ENCODE assay signal across 25 cellular contexts in the genomic region with DNA sequence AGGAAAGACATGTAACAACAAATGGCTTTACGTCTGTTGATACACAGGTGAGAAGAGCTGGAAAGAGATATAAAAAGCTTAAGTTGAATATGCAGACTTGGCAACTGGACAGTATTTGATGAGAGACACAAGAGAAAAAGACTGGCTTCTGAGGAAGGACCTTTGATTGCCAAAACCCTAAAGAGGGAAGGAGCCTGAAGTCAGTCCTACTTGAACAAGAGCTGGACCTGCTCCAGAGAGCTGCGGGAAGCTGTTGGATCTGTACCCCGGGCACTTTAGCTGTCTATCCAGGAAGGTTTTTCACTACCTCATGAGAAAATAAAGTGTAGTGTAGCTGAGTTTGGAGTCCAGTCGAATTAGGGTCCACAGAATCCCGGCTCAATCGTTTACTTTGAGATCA. TPM values are rescaled to one million over a fixed set of nuclear protein-coding genes. Genes with fewer than 3 reads are reported as not detected.
DNase-seq lines count a peak whose midpoint lies in the region; FAIRE-seq and TF ChIP-seq lines count a peak whose summit lies in the region.
"Had no signal": no experiment of that assay in that cellular context is flagged by ENCODE, and none has a peak within 500 bp of the region (broad histone marks: within the 10 kb centered on the region; RNA-seq: fewer than 3 reads in every experiment).

No MANE protein-coding gene starts in this region.

- no peaks in the 10 kb centered on the region for H3K79me2 ChIP-seq in astrocyte (ENCODE audit: insufficient read depth, low read length)
- no peaks in the 10 kb centered on the region for H3K79me2 ChIP-seq in H9 (ENCODE audit: insufficient read depth, low read length)
- H3K79me2 ChIP-seq in OCI-LY7 (ENCODE audit: insufficient read depth, low read depth, low read length) = no peaks in the 10 kb centered on the region

- no peak overlapping the region for H3K4ac ChIP-seq in neuronal stem cell (ENCODE audit: low read length)
- no peak overlapping the region for H3K4ac ChIP-seq in H9 (ENCODE audit: low read depth, low read length)

- no peaks in the 10 kb centered on the region for H3K9me3 Mint-ChIP-seq in astrocyte (ENCODE audit: unreplicated experiment)
- no peaks in the 10 kb centered on the region for H3K9me3 Mint-ChIP-seq in H9
- H3K9me3 Mint-ChIP-seq: activated naive CD4-positive, alpha-beta T cell treated with anti-CD3 and anti-CD28 coated beads, Interleukin-2, amount 10 ng/mL, durations not matched to agents 7 days and 5 days; effector memory CD8-positive, alpha-beta T cell; HFFc6; type B pancreatic cell had no signal

- no peak overlapping the region for H4K5ac ChIP-seq in H9 (ENCODE audit: insufficient read length, low read depth, low read length)

- H2AFZ ChIP-seq in astrocyte (ENCODE audit: low read depth, low read length) (no peak overlapping the region), neuronal stem cell (ENCODE audit: low read length) (peak overlapping the region; percentile 17), H9 (ENCODE audit: low read length) (no peak overlapping the region), OCI-LY7 (ENCODE audit: low read length) (no peak overlapping the region)

- H3K4me1 Mint-ChIP-seq in astrocyte (ENCODE audit: low read depth, unreplicated experiment) = no peaks in the 10 kb centered on the region
- no peaks in the 10 kb centered on the region for H3K4me1 Mint-ChIP-seq in H9
- H3K4me1 Mint-ChIP-seq: activated naive CD4-positive, alpha-beta T cell treated with anti-CD3 and anti-CD28 coated beads, Interleukin-2, amount 10 ng/mL, durations not matched to agents 7 days and 5 days had no signal

- H3K36me3 ChIP-seq in astrocyte (ENCODE audit: insufficient read depth, low read length) = no peaks in the 10 kb centered on the region
- no peaks in the 10 kb centered on the region for H3K36me3 ChIP-seq in neuronal stem cell (replicated peaks in 1 of 2; ENCODE audit: control insufficient read depth in 2 of 2, insufficient read depth in 2 of 2, low read length in 2 of 2)
- no peaks in the 10 kb centered on the region for H3K36me3 ChIP-seq in OCI-LY7 (ENCODE audit: insufficient read depth, low read length)
- H3K36me3 ChIP-seq: BLaER1 treated with 17β-estradiol and CSF1 and Interleukin-3, amounts not matched to agents 10 nM and 100 nM; pancreas; right atrium auricular region; spleen had no signal

- intact Hi-C loops in OCI-LY7 (cut with micrococcal nuclease; ENCODE audit: unreplicated experiment) = no loop called here

- no peak overlapping the region for H3K56ac ChIP-seq in H9 (ENCODE audit: insufficient read length, low read depth, low read length)

- no peak for FAIRE-seq in astrocyte (lab: Jason Lieb, UNC)
- FAIRE-seq: kidney, pancreas, TTC549 had no signal

- no peaks in the 10 kb centered on the region for H3K36me3 Mint-ChIP-seq in astrocyte (ENCODE audit: low read depth, unreplicated experiment)
- no peaks in the 10 kb centered on the region for H3K36me3 Mint-ChIP-seq in H9 (ENCODE audit: insufficient read depth in 1 of 3, low read depth in 3 of 3)
- H3K36me3 Mint-ChIP-seq: activated CD4-positive, alpha-beta memory T cell treated with anti-CD3 and anti-CD28 coated beads for 36 hours; activated naive CD4-positive, alpha-beta T cell treated with anti-CD3 and anti-CD28 coated beads, Interleukin-2, amount 10 ng/mL, durations not matched to agents 7 days and 5 days; type B pancreatic cell had no signal

- no CpG with 5 or more reads among the region's 6 CpGs for WGBS in neuronal stem cell (ENCODE audit: extremely low coverage in 2 of 2, insufficient read length in 2 of 2, insufficient replicate concordance in 1 of 2), 2 donors
- no CpG with 5 or more reads among the region's 6 CpGs for WGBS in H9 (ENCODE audit: extremely low coverage, insufficient read length, low lambda C conversion rate)

- H3K4me3 ChIP-seq in astrocyte (ENCODE audit: insufficient read depth, low read depth, low read length) (no peak overlapping the region), neuronal stem cell (ENCODE audit: low read length in 2 of 2) (no peak overlapping the region), OCI-LY7 (ENCODE audit: low read depth, low read length, poor library complexity, severe bottlenecking) (no peak overlapping the region)
- H3K4me3 ChIP-seq: BLaER1 treated with 17β-estradiol and CSF1 and Interleukin-3, amounts not matched to agents 10 nM and 100 nM; coronary artery; pancreas; right atrium auricular region; spleen had no signal

- H3K27ac Mint-ChIP-seq in astrocyte (ENCODE audit: unreplicated experiment) = no peak overlapping the region
- no peak overlapping the region for H3K27ac Mint-ChIP-seq in H9
- H3K27ac Mint-ChIP-seq: activated CD4-positive, alpha-beta memory T cell treated with anti-CD3 and anti-CD28 coated beads for 36 hours; activated naive CD4-positive, alpha-beta T cell treated with anti-CD3 and anti-CD28 coated beads, Interleukin-2, amount 10 ng/mL, durations not matched to agents 7 days and 5 days; effector memory CD8-positive, alpha-beta T cell; HFFc6; type B pancreatic cell had no signal

- H3K4me1 ChIP-seq in astrocyte (ENCODE audit: insufficient read depth, low read length) = no peaks in the 10 kb centered on the region
- no peaks in the 10 kb centered on the region for H3K4me1 ChIP-seq in neuronal stem cell (ENCODE audit: control insufficient read depth in 2 of 2, insufficient read depth in 1 of 2, low read depth in 1 of 2, low read length in 2 of 2)
- H3K4me1 ChIP-seq in H9 (ENCODE audit: insufficient read depth, low read length) = no peaks in the 10 kb centered on the region
- H3K4me1 ChIP-seq in OCI-LY7 (ENCODE audit: insufficient read depth, low read length, poor library complexity, severe bottlenecking) = no peaks in the 10 kb centered on the region
- H3K4me1 ChIP-seq: pancreas, right atrium auricular region, spleen had no signal

- H4K20me1 ChIP-seq in astrocyte (ENCODE audit: insufficient read depth, low read length) (no peaks in the 10 kb centered on the region), H9 (ENCODE audit: control insufficient read depth, insufficient read depth, insufficient read length) (no peaks in the 10 kb centered on the region), OCI-LY7 (ENCODE audit: insufficient read depth, low read length) (no peaks in the 10 kb centered on the region)
- H4K20me1 ChIP-seq: BLaER1 treated with 17β-estradiol and CSF1 and Interleukin-3, amounts not matched to agents 10 nM and 100 nM had no signal

- H3K23me2 ChIP-seq in H9 (ENCODE audit: insufficient read length, low read depth, low read length, poor library complexity, severe bottlenecking) = no peaks in the 10 kb centered on the region

- H3K27me3 Mint-ChIP-seq in astrocyte (ENCODE audit: low read depth, unreplicated experiment) = peaks cover 3% of the 10 kb centered on the region
- H3K27me3 Mint-ChIP-seq in H9 (ENCODE audit: low read depth) = no peaks in the 10 kb centered on the region; the same call in 1 of the 2 replicates
- H3K27me3 Mint-ChIP-seq: effector memory CD8-positive, alpha-beta T cell had no signal

- peaks cover 4% of the 10 kb centered on the region for H3K27me3 ChIP-seq in astrocyte (ENCODE audit: insufficient read depth, low read length)
- peaks cover 0 to 9% (median 0%) of the 10 kb centered on the region in 3 experiments for H3K27me3 ChIP-seq in neuronal stem cell (ENCODE audit: control insufficient read depth in 3 of 3, insufficient read depth in 3 of 3, low read depth in 1 of 3, low read length in 3 of 3)
- H3K27me3 ChIP-seq in H9 (ENCODE audit: insufficient read depth, low read length) = no peaks in the 10 kb centered on the region
- H3K27me3 ChIP-seq: BLaER1 treated with 17β-estradiol and CSF1 and Interleukin-3, amounts not matched to agents 10 nM and 100 nM; pancreas; right atrium auricular region; spleen had no signal

- BruUV-seq in OCI-LY7 (replicated peaks; lab: Mats Ljungman, UMichigan) = no TSS peak

- H3K4me3 Mint-ChIP-seq in astrocyte (ENCODE audit: unreplicated experiment) (no peak overlapping the region), H9 (no peak overlapping the region)
- H3K4me3 Mint-ChIP-seq: activated CD4-positive, alpha-beta memory T cell treated with anti-CD3 and anti-CD28 coated beads for 36 hours; activated naive CD4-positive, alpha-beta T cell treated with anti-CD3 and anti-CD28 coated beads, Interleukin-2, amount 10 ng/mL, durations not matched to agents 7 days and 5 days; effector memory CD8-positive, alpha-beta T cell; HFFc6; type B pancreatic cell had no signal

- H3K79me1 ChIP-seq in neuronal stem cell (ENCODE audit: low read depth, low read length) (no peaks in the 10 kb centered on the region), H9 (ENCODE audit: insufficient read depth, low read depth, low read length, poor library complexity, severe bottlenecking) (no peaks in the 10 kb centered on the region)

- H3K9ac ChIP-seq in astrocyte (ENCODE audit: low read length) (no peak overlapping the region), neuronal stem cell (ENCODE audit: low read depth, low read length, poor library complexity) (no peak overlapping the region), H9 (ENCODE audit: extremely low read depth, insufficient read length, low read length) (no peak overlapping the region)
- H3K9ac ChIP-seq: BLaER1 treated with 17β-estradiol and CSF1 and Interleukin-3, amounts not matched to agents 10 nM and 100 nM had no signal

- H2BK5ac ChIP-seq in neuronal stem cell (ENCODE audit: low read length) = no peak overlapping the region
- no peak overlapping the region for H2BK5ac ChIP-seq in H9 (ENCODE audit: insufficient read length, low read length)

- H3K9me3 ChIP-seq in astrocyte (ENCODE audit: insufficient read depth, low read depth, low read length) (no peaks in the 10 kb centered on the region), neuronal stem cell (replicated peaks in 1 of 2; ENCODE audit: control insufficient read depth in 2 of 2, insufficient read depth in 1 of 2, low read depth in 1 of 2, low read length in 2 of 2) (no peaks in the 10 kb centered on the region), H9 (ENCODE audit: control insufficient read depth, low read depth, low read length) (no peaks in the 10 kb centered on the region), OCI-LY7 (ENCODE audit: low read length) (no peaks in the 10 kb centered on the region)
- H3K9me3 ChIP-seq: BLaER1 treated with 17β-estradiol and CSF1 and Interleukin-3, amounts not matched to agents 10 nM and 100 nM; pancreas; right atrium auricular region had no signal

- no peak overlapping the region for H2AK5ac ChIP-seq in neuronal stem cell (ENCODE audit: low read depth, low read length)
- no peak overlapping the region for H2AK5ac ChIP-seq in H9 (ENCODE audit: insufficient read length, low read length)

- no peaks in the 10 kb centered on the region for H3K9me2 ChIP-seq in OCI-LY7 (ENCODE audit: insufficient read depth, low read length)

- no peak for TF ChIP-seq CTCF in astrocyte (IDR thresholded peaks at IDR 0.05; ENCODE audit: insufficient read depth, low read depth, low read length)
- no peak for TF ChIP-seq CTCF in H9 (conservative IDR thresholded peaks at IDR 0.05)
- no peak for TF ChIP-seq CTCF in OCI-LY7 (conservative IDR thresholded peaks at IDR 0.05; ENCODE audit: low read length)

- no peak overlapping the region for H3T11ph ChIP-seq in H9 (ENCODE audit: low read length)

- CTCF ChIA-PET in OCI-LY7 (lab: Charles Lee; ENCODE audit: unreplicated experiment) = no interaction called here

- H3K14ac ChIP-seq in neuronal stem cell (ENCODE audit: low read length) (no peak overlapping the region), H9 (ENCODE audit: insufficient read depth, low read length) (no peak overlapping the region)

- H3K4me2 ChIP-seq in astrocyte (ENCODE audit: low read length) (no peak overlapping the region), neuronal stem cell (ENCODE audit: insufficient read depth, low read length, poor library complexity, severe bottlenecking) (no peak overlapping the region), H9 (ENCODE audit: insufficient read depth, insufficient read length, low read length) (no peak overlapping the region), OCI-LY7 (ENCODE audit: low read length) (no peak overlapping the region)
- H3K4me2 ChIP-seq: BLaER1 treated with 17β-estradiol and CSF1 and Interleukin-3, amounts not matched to agents 10 nM and 100 nM had no signal

- H3K23ac ChIP-seq in neuronal stem cell (ENCODE audit: low read depth, low read length, poor library complexity) = no peak overlapping the region
- no peak overlapping the region for H3K23ac ChIP-seq in H9 (ENCODE audit: insufficient read length, low read depth, low read length)

- no peak overlapping the region for H2BK15ac ChIP-seq in neuronal stem cell (ENCODE audit: low read length)
- H2BK15ac ChIP-seq in H9 (ENCODE audit: low read depth, low read length) = no peak overlapping the region

- H4K8ac ChIP-seq in neuronal stem cell (ENCODE audit: low read depth, low read length) = no peak overlapping the region
- H4K8ac ChIP-seq in H9 (replicated peaks; ENCODE audit: insufficient read length, low read depth, low read length) = no peak overlapping the region

- peak; percentile 8 for DNase-seq in G401 (ENCODE audit: low spot score)
- peak; percentile 94 for DNase-seq in NCI-H2029 treated with DMSO at 0.1 percent for 48 hours (lab: John Stamatoyannopoulos, UW)
- peak; percentile 8 for DNase-seq in astrocyte (ENCODE audit: low read depth)
- DNase-seq in neuronal stem cell (ENCODE audit: low spot score) = no peak
- DNase-seq in H9 = no peak
- no peak for DNase-seq in mucosa of gallbladder (ENCODE audit: low spot score)
- no peak for DNase-seq in OCI-LY7 (ENCODE audit: low spot score)
- DNase-seq: activated CD4-positive, alpha-beta memory T cell treated with anti-CD3 and anti-CD28 coated beads for 36 hours; activated CD8-positive, alpha-beta memory T cell treated with anti-CD3 and anti-CD28 coated beads, Interleukin-2, amount 50 U/mL, for 4 hours; activated naive CD4-positive, alpha-beta T cell treated with anti-CD3 and anti-CD28 coated beads, Interleukin-2, amount 10 ng/mL, durations not matched to agents 7 days and 5 days; effector memory CD8-positive, alpha-beta T cell; erythroblast; foreskin fibroblast; HFFc6; kidney; NCI-H2107; NCI-H526; pancreas; spleen had no signal

- H3K18ac ChIP-seq in neuronal stem cell (ENCODE audit: low read length) (no peak overlapping the region), H9 (ENCODE audit: insufficient read length, low read depth, low read length) (no peak overlapping the region)

- H2BK20ac ChIP-seq in H9 (ENCODE audit: low read depth, low read length, poor library complexity, severe bottlenecking) = no peak overlapping the region

- H2BK12ac ChIP-seq in neuronal stem cell (ENCODE audit: low read length) (no peak overlapping the region), H9 (ENCODE audit: insufficient read length, low read depth, low read length) (no peak overlapping the region)

- H2BK120ac ChIP-seq in neuronal stem cell (ENCODE audit: low read depth, low read length) (no peak overlapping the region), H9 (ENCODE audit: low read depth, low read length, poor library complexity, severe bottlenecking) (no peak overlapping the region)

- in situ Hi-C loops in G401 (cut with HindIII; ENCODE audit: low sequenced_read_pairs) = no loop called here

- H4K91ac ChIP-seq in neuronal stem cell (ENCODE audit: low read depth, low read length, poor library complexity) (no peak overlapping the region), H9 (ENCODE audit: insufficient read length, low read depth, low read length) (no peak overlapping the region)

- H3K27ac ChIP-seq in astrocyte (ENCODE audit: low read depth, low read length) = no peak overlapping the region
- H3K27ac ChIP-seq in neuronal stem cell (replicated peaks; ENCODE audit: low read length) = no peak overlapping the region
- H3K27ac ChIP-seq in H9 (ENCODE audit: insufficient read length, low read depth, low read length) = no peak overlapping the region
- no peak overlapping the region for H3K27ac ChIP-seq in OCI-LY7 (ENCODE audit: low read depth, low read length, poor library complexity, severe bottlenecking)
- H3K27ac ChIP-seq: BLaER1 treated with 17β-estradiol and CSF1 and Interleukin-3, amounts not matched to agents 10 nM and 100 nM; coronary artery; pancreas; right atrium auricular region; RWPE1; spleen had no signal

- POLR2A ChIA-PET in OCI-LY7 (lab: Charles Lee) = interaction anchor here (0.6 to 1.2 kb wide), 3 partner anchors 51 to 478 kb away, joined by 3 to 5 read pairs (median 3); no protein-coding TSS in a partner anchor

RNA-seq across cellular contexts. Expression of gene LRRC8B, which starts 25.3 kb away (rescaled TPM):
- 10.0 and 15.6 TPM in 2 replicates for total RNA-seq in G401 (2014; rRNA removed; shearing (Covaris generic))
- total RNA-seq in astrocyte (6.3 and 6.4 TPM in 2 replicates), H9 (2021) (29.1 and 33.2 TPM in 2 replicates), mucosa of gallbladder (21.0 TPM), OCI-LY7 (2022) (8.8 and 9.9 TPM in 2 replicates)
- 14.1 TPM for polyA plus RNA-seq in neuronal stem cell (2013, experiment 1 of 2)
- 15.2 TPM for polyA plus RNA-seq in neuronal stem cell (2013, experiment 2 of 2)
- 3.2 and 4.4 TPM in 2 replicates for total RNA-seq in OCI-LY7 (2014; rRNA removed; shearing (Covaris generic))

Comparison
In these comparisons a context has a peak if more than half of its experiments do, and no peak if none do; other contexts are left out.
1. DNase-seq: peak in G401 (single experiment), NCI-H2029 treated with DMSO at 0.1 percent for 48 hours (single experiment) and astrocyte (single experiment); none in neuronal stem cell (single experiment), H9 (single experiment), mucosa of gallbladder (single experiment) and OCI-LY7 (single experiment).